In genomic region chr6:113763883-113764282, GRCh38 we compare ENCODE assay signal across 8 cellular contexts.
DNase-seq lines count a peak whose midpoint lies in the region; ATAC-seq and TF ChIP-seq lines count a peak whose summit lies in the region.

No MANE protein-coding gene starts in this region.

- peaks cover 4% of the 10 kb centered on the region; the same call in 1 of the 2 replicates for H3K9me1 ChIP-seq in IMR-90 (ENCODE audit: insufficient read depth, low read length)

- no peak overlapping the region for H2AK9ac ChIP-seq in IMR-90 (replicated peaks; ENCODE audit: low read depth, low read length, poor library complexity)

- no peak overlapping the region for H3K18ac ChIP-seq in IMR-90 (ENCODE audit: low read depth, low read length)

- peak overlapping the region; percentile 81; the same call in 1 of the 2 replicates for H3K14ac ChIP-seq in IMR-90 (replicated peaks; ENCODE audit: low read depth, low read length)

- 0 out of 2 replicates have a peak overlapping the region, but pooled peaks have one; percentile 60 for H3K23ac ChIP-seq in IMR-90 (ENCODE audit: low read depth, low read length)

- no peak overlapping the region for H3K4me3 ChIP-seq in IMR-90 (ENCODE audit: insufficient read depth, low read depth, low read length)
- no peak overlapping the region for H3K4me3 ChIP-seq in fibroblast of villous mesenchyme (ENCODE audit: low read depth, low read length)

- no peak overlapping the region for H3K4me2 ChIP-seq in IMR-90 (ENCODE audit: low read depth, low read length)

- dilution Hi-C loops in IMR-90 (cut with HindIII; ENCODE audit: low sequenced_read_pairs, unreplicated experiment), result no loop called here

- DNase-seq in EL (peak; percentile 66), IMR-90 (peak; percentile 78), fibroblast of villous mesenchyme (ENCODE audit: low read depth) (peak; percentile 40), DMS114 treated with DMSO at 0.1 percent for 48 hours (lab: John Stamatoyannopoulos, UW; ENCODE audit: unreplicated experiment) (no peak), HuH-7 (ENCODE audit: low spot score) (no peak)
- no peak for DNase-seq in activated CD8-positive, alpha-beta memory T cell treated with anti-CD3 and anti-CD28 coated beads for 24 hours
- DNase-seq in activated CD4-positive, alpha-beta T cell treated with anti-CD3 and anti-CD28 coated beads, Interleukin-2, amount 50 U/mL, for 1 hour, result no peak

- no peak overlapping the region for H4K8ac ChIP-seq in IMR-90 (ENCODE audit: low read depth in 2 of 2, low read length in 2 of 2)

- POLR2A ChIA-PET in IMR-90 (lab: Charles Lee; ENCODE audit: unreplicated experiment), result no interaction called here

- H3K4me1 ChIP-seq in IMR-90 (ENCODE audit: control insufficient read depth, insufficient read depth, low read length), result peaks cover 8% of the 10 kb centered on the region; the same call in 1 of the 2 replicates

- H3K4ac ChIP-seq in IMR-90 (ENCODE audit: low read depth, low read length), result peak overlapping the region; percentile 35

- no peaks in the 10 kb centered on the region for H3K79me1 ChIP-seq in IMR-90 (ENCODE audit: low read depth in 1 of 2, low read length in 2 of 2)

- H3K27me3 ChIP-seq in IMR-90 (ENCODE audit: control insufficient read depth, insufficient read depth, low read length), result no peaks in the 10 kb centered on the region

- no peaks in the 10 kb centered on the region for H3K36me3 ChIP-seq in IMR-90 (ENCODE audit: control insufficient read depth, insufficient read depth, low read length)

- no peak overlapping the region for H3K56ac ChIP-seq in IMR-90 (ENCODE audit: extremely low read depth, insufficient read depth, low read length)

- H2AFZ ChIP-seq in IMR-90 (replicated peaks; ENCODE audit: low read length, poor library complexity), result peak overlapping the region; percentile 69

- H4K91ac ChIP-seq in IMR-90 (ENCODE audit: insufficient read depth, low read depth, low read length), result no peak overlapping the region

- H3K9ac ChIP-seq in IMR-90 (ENCODE audit: low read depth, low read length), result no peak overlapping the region

- TF ChIP-seq CTCF in IMR-90 (conservative IDR thresholded peaks at IDR 0.05; ENCODE audit: low read depth, low read length) (no peak), fibroblast of villous mesenchyme (IDR thresholded peaks at IDR 0.05; ENCODE audit: insufficient read depth, low read depth, low read length) (no peak)

- peak overlapping the region; percentile 72 for H2BK20ac ChIP-seq in IMR-90 (ENCODE audit: low read depth, low read length)

- ATAC-seq in GM21423 (IDR thresholded peaks at IDR 0.05; ENCODE audit: unreplicated experiment) (peak; percentile 73), IMR-90 (ENCODE audit: low read depth) (peak; percentile 54; the same call in 1 of the 2 replicates)

- CTCF ChIA-PET in IMR-90 (lab: Yijun Ruan, JAX), result interaction anchor here (1.1 kb wide), 1 partner anchor 10 kb away, joined by 3 read pairs; no protein-coding TSS in a partner anchor

- in situ Hi-C loops in IMR-90 (cut with MboI; ENCODE audit: low sequenced_read_pairs), result no loop called here

- no peak overlapping the region for H2BK15ac ChIP-seq in IMR-90 (ENCODE audit: low read depth, low read length)

- H4K20me1 ChIP-seq in IMR-90 (ENCODE audit: insufficient read depth, low read length), result no peaks in the 10 kb centered on the region

- WGBS in IMR-90 (ENCODE audit: extremely low coverage in 2 of 2, insufficient read length in 1 of 2), 2 experiments, result no CpG with 5 or more reads among the region's 2 CpGs

- no peak for TF ChIP-seq RAD21 in IMR-90 (IDR thresholded peaks at IDR 0.05; ENCODE audit: low read length)

- H3K9me3 ChIP-seq in IMR-90 (ENCODE audit: control insufficient read depth, insufficient read depth, low read length), result no peaks in the 10 kb centered on the region

- H2AK5ac ChIP-seq in IMR-90 (ENCODE audit: low read depth, low read length), result peak overlapping the region; percentile 64; the same call in 1 of the 2 replicates

- no peak overlapping the region for H2BK5ac ChIP-seq in IMR-90 (ENCODE audit: low read depth, low read length, poor library complexity, severe bottlenecking)

- BruUV-seq in IMR-90 (replicated peaks; lab: Mats Ljungman, UMichigan), result no TSS peak

- intact Hi-C loops in IMR-90 (cut with micrococcal nuclease), result no loop called here

- no peak overlapping the region for H4K5ac ChIP-seq in IMR-90 (ENCODE audit: low read depth, low read length)

- TF ChIP-seq POLR2A in IMR-90 (IDR thresholded peaks at IDR 0.05; ENCODE audit: low read depth, low read length), result no peak

- no peak overlapping the region for H3K27ac ChIP-seq in IMR-90 (ENCODE audit: insufficient read depth, low read length)

- H2BK120ac ChIP-seq in IMR-90 (ENCODE audit: low read depth, low read length), result 0 out of 2 replicates have a peak overlapping the region, but pooled peaks have one; percentile 11

TF ChIP-seq in IMR-90, 13 proteins besides CTCF, POLR2A, EP300 and RAD21:
- TF ChIP-seq ELK1 (IDR thresholded peaks at IDR 0.05; ENCODE audit: borderline replicate concordance, low read depth, low read length), result no peak
- peak; percentile 45; the same call in 1 of the 2 replicates for TF ChIP-seq CEBPB (IDR thresholded peaks at IDR 0.05; ENCODE audit: low read depth, low read length)
- TF ChIP-seq USF2 (IDR thresholded peaks at IDR 0.05; ENCODE audit: low read depth, low read length), result no peak

Comparison
In these comparisons a context has a peak if more than half of its experiments do, and no peak if none do; other contexts are left out.
1. DNase-seq: peak in EL (single experiment), IMR-90 (single experiment) and fibroblast of villous mesenchyme (single experiment); none in DMS114 treated with DMSO at 0.1 percent for 48 hours (single experiment), activated CD8-positive, alpha-beta memory T cell treated with anti-CD3 and anti-CD28 coated beads for 24 hours (single experiment), HuH-7 (single experiment) and activated CD4-positive, alpha-beta T cell treated with anti-CD3 and anti-CD28 coated beads, Interleukin-2, amount 50 U/mL, for 1 hour (single experiment).